19 cellular contexts compared by ENCODE assay signal in the genomic region with DNA sequence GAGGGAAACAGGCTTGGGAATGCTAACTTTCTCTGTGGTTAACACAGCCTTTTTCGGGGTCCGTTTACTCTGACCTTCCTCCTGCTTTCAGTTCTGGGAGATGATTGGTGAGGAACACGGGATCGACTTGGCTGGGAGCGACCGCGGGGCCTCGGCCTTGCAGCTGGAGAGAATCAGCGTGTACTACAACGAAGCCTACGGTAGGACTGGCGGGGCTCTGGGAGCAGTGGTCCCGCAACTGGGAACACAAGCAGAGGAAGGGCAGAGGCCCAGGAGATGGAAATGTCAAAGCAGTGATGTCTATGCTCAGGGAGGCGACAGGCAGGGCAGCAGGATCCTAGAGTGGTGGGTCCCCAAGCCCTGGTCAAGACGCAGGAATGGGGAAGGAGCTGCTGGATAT. TPM values are rescaled to one million over a fixed set of nuclear protein-coding genes. Genes with fewer than 3 reads are reported as not detected.
DNase-seq lines count a peak whose midpoint lies in the region; ATAC-seq and TF ChIP-seq lines count a peak whose summit lies in the region.
"Had no signal": no experiment of that assay in that cellular context is flagged by ENCODE, and none has a peak within 500 bp of the region (broad histone marks: within the 10 kb centered on the region; RNA-seq: fewer than 3 reads in every experiment).

No MANE protein-coding gene starts in this region.

- H3K36me3 Mint-ChIP-seq in natural killer cell (peaks cover 8% of the 10 kb centered on the region), osteocyte (ENCODE audit: unreplicated experiment) (peaks cover 30% of the 10 kb centered on the region)
- H3K36me3 Mint-ChIP-seq in natural killer cell treated with Interleukin-12 subunit alpha and Interleukin-12 subunit beta and Interleukin-15 and Interleukin-18, amount 100 ng/mL, for 72 hours, result peaks cover 31% of the 10 kb centered on the region

- H3K27me3 Mint-ChIP-seq in natural killer cell (ENCODE audit: low read depth in 2 of 2) (no peaks in the 10 kb centered on the region), osteocyte (ENCODE audit: unreplicated experiment) (no peaks in the 10 kb centered on the region)
- H3K27me3 Mint-ChIP-seq in natural killer cell treated with Interleukin-12 subunit alpha and Interleukin-12 subunit beta and Interleukin-15 and Interleukin-18, amount 100 ng/mL, for 72 hours, result no peaks in the 10 kb centered on the region
- H3K27me3 Mint-ChIP-seq: B cell; CD4-positive, alpha-beta T cell had no signal

- H3K4me1 ChIP-seq in uterus, result peaks cover 0 to 3% of the 10 kb centered on the region in 2 donors

- H3K27ac ChIP-seq in uterus, result no peak overlapping the region

- no peak for TF ChIP-seq POLR2A in uterus (IDR thresholded peaks at IDR 0.05)

- peaks cover 40% of the 10 kb centered on the region in 2 donors for H3K4me1 Mint-ChIP-seq in natural killer cell
- H3K4me1 Mint-ChIP-seq in natural killer cell treated with Interleukin-12 subunit alpha and Interleukin-12 subunit beta and Interleukin-15 and Interleukin-18, amount 100 ng/mL, for 72 hours (ENCODE audit: low read depth in 2 of 2), result peaks cover 27 to 38% of the 10 kb centered on the region in 2 donors
- peaks cover 24% of the 10 kb centered on the region for H3K4me1 Mint-ChIP-seq in osteocyte (ENCODE audit: unreplicated experiment)

- H3K4me3 ChIP-seq in uterus, result no peak overlapping the region
- H3K4me3 ChIP-seq: GM23338 had no signal

- no peak for TF ChIP-seq CTCF in natural killer cell (IDR thresholded peaks at IDR 0.05)
- no peak for TF ChIP-seq CTCF in osteocyte (IDR thresholded peaks at IDR 0.05)
- no peak for TF ChIP-seq CTCF in uterus (IDR thresholded peaks at IDR 0.05)

- DNase-seq in natural killer cell, result no peak
- no peak for DNase-seq in natural killer cell treated with Interleukin-12 subunit alpha and Interleukin-12 subunit beta and Interleukin-15 and Interleukin-18, amount 100 ng/mL, for 72 hours (ENCODE audit: low spot score)
- DNase-seq in activated CD8-positive, alpha-beta memory T cell treated with anti-CD3 and anti-CD28 coated beads, Interleukin-2, amount 50 U/mL, for 48 hours, result peak; percentile 32
- DNase-seq in osteocyte (ENCODE audit: extremely low spot score, unreplicated experiment), result peak; percentile 66
- peak; percentile 37 for DNase-seq in ureter (ENCODE audit: low spot score)
- no peak for DNase-seq in NCI-H2227 (lab: John Stamatoyannopoulos, UW; ENCODE audit: unreplicated experiment)
- DNase-seq in NCI-H446 (lab: John Stamatoyannopoulos, UW), result no peak
- no peak for DNase-seq in uterus
- DNase-seq: CD4-positive, alpha-beta T cell; DMS79 treated with DMSO at 0.1 percent for 48 hours; KG1; NCI-H1092; NCI-H1694; NCI-H446 treated with DMSO at 0.1 percent for 48 hours; NCI-H774; SHP77 had no signal

- H3K27ac Mint-ChIP-seq in natural killer cell, result peak overlapping the region; percentile 14 to 53
- no peak overlapping the region for H3K27ac Mint-ChIP-seq in natural killer cell treated with Interleukin-12 subunit alpha and Interleukin-12 subunit beta and Interleukin-15 and Interleukin-18, amount 100 ng/mL, for 72 hours
- H3K27ac Mint-ChIP-seq in osteocyte (ENCODE audit: unreplicated experiment), result no peak overlapping the region
- H3K27ac Mint-ChIP-seq: B cell; CD4-positive, alpha-beta T cell; GM23338 had no signal

- no peaks in the 10 kb centered on the region for H3K36me3 ChIP-seq in uterus

- ATAC-seq in natural killer cell, result no peak
- no peak for ATAC-seq in natural killer cell treated with Interleukin-12 subunit alpha and Interleukin-12 subunit beta and Interleukin-15 and Interleukin-18, amount 100 ng/mL, for 72 hours
- ATAC-seq: GM23338, Panc1 had no signal

- intact Hi-C loops in natural killer cell (cut with micrococcal nuclease) (no loop called here), uterus (cut with DNase I; ENCODE audit: low total_unique reads) (no loop called here)

- no peak overlapping the region for H3K4me3 Mint-ChIP-seq in natural killer cell
- H3K4me3 Mint-ChIP-seq in natural killer cell treated with Interleukin-12 subunit alpha and Interleukin-12 subunit beta and Interleukin-15 and Interleukin-18, amount 100 ng/mL, for 72 hours, result no peak overlapping the region
- H3K4me3 Mint-ChIP-seq in osteocyte (ENCODE audit: unreplicated experiment), result no peak overlapping the region
- H3K4me3 Mint-ChIP-seq: B cell; CD4-positive, alpha-beta T cell; GM23338 had no signal

- no peaks in the 10 kb centered on the region for H3K9me3 ChIP-seq in uterus

- no peaks in the 10 kb centered on the region for H3K27me3 ChIP-seq in uterus

- H3K9me3 Mint-ChIP-seq in natural killer cell (no peaks in the 10 kb centered on the region), osteocyte (ENCODE audit: unreplicated experiment) (no peaks in the 10 kb centered on the region)
- no peaks in the 10 kb centered on the region for H3K9me3 Mint-ChIP-seq in natural killer cell treated with Interleukin-12 subunit alpha and Interleukin-12 subunit beta and Interleukin-15 and Interleukin-18, amount 100 ng/mL, for 72 hours
- H3K9me3 Mint-ChIP-seq: CD4-positive, alpha-beta T cell; GM23338 had no signal

RNA-seq across cellular contexts. Expression of a gene that starts 3.5 kb away (rescaled TPM):
- total RNA-seq in natural killer cell, result 10 to 100 TPM in 2 of 3 donors, 1 to 10 TPM in 1; 4.3 to 46.9 (median 18.8) TPM
- not detected for total RNA-seq in natural killer cell treated with Interleukin-12 subunit alpha and Interleukin-12 subunit beta and Interleukin-15 and Interleukin-18, amount 100 ng/mL, for 72 hours
- not detected in 2 replicates for total RNA-seq in osteocyte
- not detected for total RNA-seq in ureter
- total RNA-seq in uterus, result under 1 TPM in 2 of 4 donors, not detected in 2; 0.26 to 0.48 TPM
- total RNA-seq: GM23338 had no signal

RNA-seq across cellular contexts. Expression of a gene that starts 9.4 kb away (rescaled TPM):
- total RNA-seq in natural killer cell (10 to 100 TPM; 45.9 to 58.0 (median 50.8) TPM), osteocyte (66.7 and 68.2 TPM in 2 replicates), ureter (77.7 TPM), uterus (10 to 100 TPM in 2 of 4 donors, 1 to 10 TPM in 2; 5.6 to 42.4 (median 21.1) TPM)
- total RNA-seq in natural killer cell treated with Interleukin-12 subunit alpha and Interleukin-12 subunit beta and Interleukin-15 and Interleukin-18, amount 100 ng/mL, for 72 hours, result 10 to 100 TPM; 62.2 to 72.3 TPM

RNA-seq across cellular contexts. Expression of a gene that starts 15.7 kb away (rescaled TPM):
- total RNA-seq in natural killer cell, result 10 to 100 TPM; 30.5 to 52.5 (median 42.3) TPM
- total RNA-seq in natural killer cell treated with Interleukin-12 subunit alpha and Interleukin-12 subunit beta and Interleukin-15 and Interleukin-18, amount 100 ng/mL, for 72 hours, result 10 to 100 TPM; 19.2 to 32.8 TPM
- 17.2 and 17.5 TPM in 2 replicates for total RNA-seq in osteocyte
- 116 TPM for total RNA-seq in ureter
- 100 to 1,000 TPM in 2 of 4 donors, 10 to 100 TPM in 2; 68.7 to 160 (median 109) TPM for total RNA-seq in uterus

RNA-seq across cellular contexts. Expression of a gene that starts 19.8 kb away (rescaled TPM):
- total RNA-seq in natural killer cell (10 to 100 TPM; 49.3 to 51.6 (median 51.4) TPM), osteocyte (38.8 and 45.1 TPM in 2 replicates), ureter (62.1 TPM), uterus (10 to 100 TPM; 13.3 to 44.3 (median 31.9) TPM)
- 10 to 100 TPM; 82.8 to 89.0 TPM for total RNA-seq in natural killer cell treated with Interleukin-12 subunit alpha and Interleukin-12 subunit beta and Interleukin-15 and Interleukin-18, amount 100 ng/mL, for 72 hours

RNA-seq across cellular contexts. Expression of a gene that starts 41.7 kb away (rescaled TPM):
- total RNA-seq in natural killer cell (100 to 1,000 TPM in 1 of 3 donors, 10 to 100 TPM in 2; 75.7 to 105 (median 92.6) TPM), osteocyte (60.9 and 64.5 TPM in 2 replicates), ureter (70.6 TPM), uterus (10 to 100 TPM; 15.9 to 66.6 (median 41.3) TPM)
- total RNA-seq in natural killer cell treated with Interleukin-12 subunit alpha and Interleukin-12 subunit beta and Interleukin-15 and Interleukin-18, amount 100 ng/mL, for 72 hours, result 100 to 1,000 TPM in 1 of 2 donors, 10 to 100 TPM in 1; 89.1 to 106 TPM

Comparison
In these comparisons a context has a peak if more than half of its experiments do, and no peak if none do; other contexts are left out.
1. H3K27ac Mint-ChIP-seq: peak in natural killer cell (2 of 2); none in natural killer cell treated with Interleukin-12 subunit alpha and Interleukin-12 subunit beta and Interleukin-15 and Interleukin-18, amount 100 ng/mL, for 72 hours (0 of 2) and osteocyte (single experiment).
2. DNase-seq: peak in activated CD8-positive, alpha-beta memory T cell treated with anti-CD3 and anti-CD28 coated beads, Interleukin-2, amount 50 U/mL, for 48 hours (single experiment), osteocyte (single experiment) and ureter (single experiment); none in natural killer cell (single experiment), natural killer cell treated with Interleukin-12 subunit alpha and Interleukin-12 subunit beta and Interleukin-15 and Interleukin-18, amount 100 ng/mL, for 72 hours (single experiment), NCI-H2227 (single experiment), NCI-H446 (0 of 2) and uterus (0 of 2).